Comparison of ENCODE assay signal across 1 cellular context in the genomic region with DNA sequence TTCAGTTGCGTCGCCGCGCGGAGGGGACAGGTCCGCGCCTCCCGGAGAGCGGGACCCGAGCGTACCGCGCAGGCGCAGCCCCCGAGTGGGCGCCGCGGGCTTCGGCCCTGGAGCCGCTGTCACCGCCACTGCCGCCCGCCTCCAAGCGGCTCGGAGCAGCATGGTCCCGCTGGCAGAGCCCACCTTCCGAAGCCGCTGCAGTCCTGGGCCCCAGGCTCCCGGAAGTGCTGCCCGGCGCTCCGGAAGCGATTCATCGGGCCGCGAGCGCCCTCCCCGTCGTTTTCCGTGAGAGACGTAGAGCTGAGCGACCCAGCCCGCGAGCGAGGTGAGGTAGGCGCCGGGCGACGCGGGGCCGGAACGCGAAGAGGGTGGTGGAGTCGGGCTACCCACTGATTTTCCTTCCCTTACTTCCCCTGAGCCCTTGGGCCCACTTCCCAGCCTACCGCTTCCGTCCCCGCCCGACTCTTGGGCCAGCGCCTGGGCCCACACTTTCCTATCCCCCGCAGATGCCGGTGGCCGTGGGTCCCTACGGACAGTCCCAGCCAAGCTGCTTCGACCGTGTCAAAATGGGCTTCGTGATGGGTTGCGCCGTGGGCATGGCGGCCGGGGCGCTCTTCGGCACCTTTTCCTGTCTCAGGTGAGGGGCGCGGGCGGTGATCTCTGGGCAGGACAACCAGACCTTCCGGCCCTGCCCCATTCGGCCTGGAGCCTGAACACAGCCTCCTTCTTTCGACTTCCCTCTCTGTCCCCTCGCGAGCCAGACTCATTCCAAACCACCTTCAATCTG.
TF ChIP-seq lines count a peak whose summit lies in the region.

A gene (minus strand): TSS at position 226 of the 787 bp plus-strand sequence. CDS start 64 bp downstream, at position 162.
A gene (plus strand): TSS at position 279 of the 787 bp plus-strand sequence. CDS start 228 bp downstream, at position 507.

TF ChIP-seq in HEK293, 187 proteins besides CTCF, POLR2A, EP300 and RAD21 (continued from another document and continues in another):
- TF ChIP-seq, protein P1, sequence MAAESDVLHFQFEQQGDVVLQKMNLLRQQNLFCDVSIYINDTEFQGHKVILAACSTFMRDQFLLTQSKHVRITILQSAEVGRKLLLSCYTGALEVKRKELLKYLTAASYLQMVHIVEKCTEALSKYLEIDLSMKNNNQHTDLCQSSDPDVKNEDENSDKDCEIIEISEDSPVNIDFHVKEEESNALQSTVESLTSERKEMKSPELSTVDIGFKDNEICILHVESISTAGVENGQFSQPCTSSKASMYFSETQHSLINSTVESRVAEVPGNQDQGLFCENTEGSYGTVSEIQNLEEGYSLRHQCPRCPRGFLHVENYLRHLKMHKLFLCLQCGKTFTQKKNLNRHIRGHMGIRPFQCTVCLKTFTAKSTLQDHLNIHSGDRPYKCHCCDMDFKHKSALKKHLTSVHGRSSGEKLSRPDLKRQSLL (tag by site-specific recombination; IDR thresholded peaks at IDR 0.05), result peak; percentile 64; the same call in 1 of the 2 replicates
- peak; percentile 63; the same call in 1 of the 2 replicates for TF ChIP-seq HOXD13 (CRISPR knock-in tag; IDR thresholded peaks at IDR 0.05; ENCODE audit: borderline replicate concordance)
- no peak for TF ChIP-seq ZNF121 (tag by site-specific recombination; IDR thresholded peaks at IDR 0.05)
- TF ChIP-seq, protein P2, sequence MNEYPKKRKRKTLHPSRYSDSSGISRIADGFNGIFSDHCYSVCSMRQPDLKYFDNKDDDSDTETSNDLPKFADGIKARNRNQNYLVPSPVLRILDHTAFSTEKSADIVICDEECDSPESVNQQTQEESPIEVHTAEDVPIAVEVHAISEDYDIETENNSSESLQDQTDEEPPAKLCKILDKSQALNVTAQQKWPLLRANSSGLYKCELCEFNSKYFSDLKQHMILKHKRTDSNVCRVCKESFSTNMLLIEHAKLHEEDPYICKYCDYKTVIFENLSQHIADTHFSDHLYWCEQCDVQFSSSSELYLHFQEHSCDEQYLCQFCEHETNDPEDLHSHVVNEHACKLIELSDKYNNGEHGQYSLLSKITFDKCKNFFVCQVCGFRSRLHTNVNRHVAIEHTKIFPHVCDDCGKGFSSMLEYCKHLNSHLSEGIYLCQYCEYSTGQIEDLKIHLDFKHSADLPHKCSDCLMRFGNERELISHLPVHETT (tag by site-specific recombination; IDR thresholded peaks at IDR 0.05), result peak; percentile 80; the same call in 1 of the 2 replicates
- no peak for TF ChIP-seq ZNF529 (tag by site-specific recombination; IDR thresholded peaks at IDR 0.05; ENCODE audit: insufficient replicate concordance)
- TF ChIP-seq, protein P3, sequence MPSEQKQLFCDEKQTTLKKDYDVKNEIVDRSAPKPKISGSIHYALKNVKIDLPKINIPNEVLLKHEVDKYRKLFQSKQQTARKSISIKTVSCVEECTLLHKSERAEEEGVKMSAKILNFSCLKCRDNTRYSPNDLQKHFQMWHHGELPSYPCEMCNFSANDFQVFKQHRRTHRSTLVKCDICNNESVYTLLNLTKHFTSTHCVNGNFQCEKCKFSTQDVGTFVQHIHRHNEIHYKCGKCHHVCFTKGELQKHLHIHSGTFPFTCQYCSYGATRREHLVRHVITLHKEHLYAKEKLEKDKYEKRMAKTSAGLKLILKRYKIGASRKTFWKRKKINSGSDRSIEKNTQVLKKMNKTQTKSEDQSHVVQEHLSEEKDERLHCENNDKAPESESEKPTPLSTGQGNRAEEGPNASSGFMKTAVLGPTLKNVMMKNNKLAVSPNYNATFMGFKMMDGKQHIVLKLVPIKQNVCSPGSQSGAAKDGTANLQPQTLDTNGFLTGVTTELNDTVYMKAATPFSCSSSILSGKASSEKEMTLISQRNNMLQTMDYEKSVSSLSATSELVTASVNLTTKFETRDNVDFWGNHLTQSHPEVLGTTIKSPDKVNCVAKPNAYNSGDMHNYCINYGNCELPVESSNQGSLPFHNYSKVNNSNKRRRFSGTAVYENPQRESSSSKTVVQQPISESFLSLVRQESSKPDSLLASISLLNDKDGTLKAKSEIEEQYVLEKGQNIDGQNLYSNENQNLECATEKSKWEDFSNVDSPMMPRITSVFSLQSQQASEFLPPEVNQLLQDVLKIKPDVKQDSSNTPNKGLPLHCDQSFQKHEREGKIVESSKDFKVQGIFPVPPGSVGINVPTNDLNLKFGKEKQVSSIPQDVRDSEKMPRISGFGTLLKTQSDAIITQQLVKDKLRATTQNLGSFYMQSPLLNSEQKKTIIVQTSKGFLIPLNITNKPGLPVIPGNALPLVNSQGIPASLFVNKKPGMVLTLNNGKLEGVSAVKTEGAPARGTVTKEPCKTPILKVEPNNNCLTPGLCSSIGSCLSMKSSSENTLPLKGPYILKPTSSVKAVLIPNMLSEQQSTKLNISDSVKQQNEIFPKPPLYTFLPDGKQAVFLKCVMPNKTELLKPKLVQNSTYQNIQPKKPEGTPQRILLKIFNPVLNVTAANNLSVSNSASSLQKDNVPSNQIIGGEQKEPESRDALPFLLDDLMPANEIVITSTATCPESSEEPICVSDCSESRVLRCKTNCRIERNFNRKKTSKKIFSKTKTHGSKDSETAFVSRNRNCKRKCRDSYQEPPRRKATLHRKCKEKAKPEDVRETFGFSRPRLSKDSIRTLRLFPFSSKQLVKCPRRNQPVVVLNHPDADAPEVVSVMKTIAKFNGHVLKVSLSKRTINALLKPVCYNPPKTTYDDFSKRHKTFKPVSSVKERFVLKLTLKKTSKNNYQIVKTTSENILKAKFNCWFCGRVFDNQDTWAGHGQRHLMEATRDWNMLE (tag by site-specific recombination; conservative IDR thresholded peaks at IDR 0.05; ENCODE audit: low read depth), result peak; percentile 98
- peak; percentile 51 for TF ChIP-seq WT1 (tag by site-specific recombination; IDR thresholded peaks at IDR 0.05)
- peak; percentile 62; the same call in 1 of the 2 replicates for TF ChIP-seq ZNF394 (tag by site-specific recombination; IDR thresholded peaks at IDR 0.05; ENCODE audit: borderline replicate concordance)
- no peak for TF ChIP-seq ZNF792 (tag by site-specific recombination; IDR thresholded peaks at IDR 0.05)
- TF ChIP-seq ZNF311 (tag by site-specific recombination; IDR thresholded peaks at IDR 0.05; ENCODE audit: borderline replicate concordance), result no peak
- no peak for TF ChIP-seq ZNF776 (tag by site-specific recombination; IDR thresholded peaks at IDR 0.05; ENCODE audit: borderline replicate concordance)
- no peak for TF ChIP-seq SCRT1 (tag by site-specific recombination; IDR thresholded peaks at IDR 0.05; ENCODE audit: borderline replicate concordance)
- TF ChIP-seq ZNF239 (tag by site-specific recombination; IDR thresholded peaks at IDR 0.05), result peak; percentile 71
- peak; percentile 90 for TF ChIP-seq ZNF76 (tag by site-specific recombination; IDR thresholded peaks at IDR 0.05; ENCODE audit: borderline replicate concordance, low read depth)
- TF ChIP-seq, protein P4, sequence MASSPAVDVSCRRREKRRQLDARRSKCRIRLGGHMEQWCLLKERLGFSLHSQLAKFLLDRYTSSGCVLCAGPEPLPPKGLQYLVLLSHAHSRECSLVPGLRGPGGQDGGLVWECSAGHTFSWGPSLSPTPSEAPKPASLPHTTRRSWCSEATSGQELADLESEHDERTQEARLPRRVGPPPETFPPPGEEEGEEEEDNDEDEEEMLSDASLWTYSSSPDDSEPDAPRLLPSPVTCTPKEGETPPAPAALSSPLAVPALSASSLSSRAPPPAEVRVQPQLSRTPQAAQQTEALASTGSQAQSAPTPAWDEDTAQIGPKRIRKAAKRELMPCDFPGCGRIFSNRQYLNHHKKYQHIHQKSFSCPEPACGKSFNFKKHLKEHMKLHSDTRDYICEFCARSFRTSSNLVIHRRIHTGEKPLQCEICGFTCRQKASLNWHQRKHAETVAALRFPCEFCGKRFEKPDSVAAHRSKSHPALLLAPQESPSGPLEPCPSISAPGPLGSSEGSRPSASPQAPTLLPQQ (tag by site-specific recombination; IDR thresholded peaks at IDR 0.05), result peak; percentile 98
- TF ChIP-seq ZBTB8A (tag by site-specific recombination; IDR thresholded peaks at IDR 0.05), result peak; percentile 87
- TF ChIP-seq HOXA7 (CRISPR knock-in tag; IDR thresholded peaks at IDR 0.05; ENCODE audit: borderline replicate concordance), result no peak
- TF ChIP-seq, protein P5, sequence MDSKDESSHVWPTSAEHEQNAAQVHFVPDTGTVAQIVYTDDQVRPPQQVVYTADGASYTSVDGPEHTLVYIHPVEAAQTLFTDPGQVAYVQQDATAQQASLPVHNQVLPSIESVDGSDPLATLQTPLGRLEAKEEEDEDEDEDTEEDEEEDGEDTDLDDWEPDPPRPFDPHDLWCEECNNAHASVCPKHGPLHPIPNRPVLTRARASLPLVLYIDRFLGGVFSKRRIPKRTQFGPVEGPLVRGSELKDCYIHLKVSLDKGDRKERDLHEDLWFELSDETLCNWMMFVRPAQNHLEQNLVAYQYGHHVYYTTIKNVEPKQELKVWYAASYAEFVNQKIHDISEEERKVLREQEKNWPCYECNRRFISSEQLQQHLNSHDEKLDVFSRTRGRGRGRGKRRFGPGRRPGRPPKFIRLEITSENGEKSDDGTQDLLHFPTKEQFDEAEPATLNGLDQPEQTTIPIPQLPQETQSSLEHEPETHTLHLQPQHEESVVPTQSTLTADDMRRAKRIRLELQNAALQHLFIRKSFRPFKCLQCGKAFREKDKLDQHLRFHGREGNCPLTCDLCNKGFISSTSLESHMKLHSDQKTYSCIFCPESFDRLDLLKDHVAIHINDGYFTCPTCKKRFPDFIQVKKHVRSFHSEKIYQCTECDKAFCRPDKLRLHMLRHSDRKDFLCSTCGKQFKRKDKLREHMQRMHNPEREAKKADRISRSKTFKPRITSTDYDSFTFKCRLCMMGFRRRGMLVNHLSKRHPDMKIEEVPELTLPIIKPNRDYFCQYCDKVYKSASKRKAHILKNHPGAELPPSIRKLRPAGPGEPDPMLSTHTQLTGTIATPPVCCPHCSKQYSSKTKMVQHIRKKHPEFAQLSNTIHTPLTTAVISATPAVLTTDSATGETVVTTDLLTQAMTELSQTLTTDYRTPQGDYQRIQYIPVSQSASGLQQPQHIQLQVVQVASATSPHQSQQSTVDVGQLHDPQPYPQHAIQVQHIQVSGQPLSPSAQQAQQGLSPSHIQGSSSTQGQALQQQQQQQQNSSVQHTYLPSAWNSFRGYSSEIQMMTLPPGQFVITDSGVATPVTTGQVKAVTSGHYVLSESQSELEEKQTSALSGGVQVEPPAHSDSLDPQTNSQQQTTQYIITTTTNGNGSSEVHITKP (tag by site-specific recombination; IDR thresholded peaks at IDR 0.05), result peak; percentile 84
- TF ChIP-seq ZNF19 (tag by site-specific recombination; IDR thresholded peaks at IDR 0.05; ENCODE audit: low read depth), result no peak
- TF ChIP-seq, protein P6, sequence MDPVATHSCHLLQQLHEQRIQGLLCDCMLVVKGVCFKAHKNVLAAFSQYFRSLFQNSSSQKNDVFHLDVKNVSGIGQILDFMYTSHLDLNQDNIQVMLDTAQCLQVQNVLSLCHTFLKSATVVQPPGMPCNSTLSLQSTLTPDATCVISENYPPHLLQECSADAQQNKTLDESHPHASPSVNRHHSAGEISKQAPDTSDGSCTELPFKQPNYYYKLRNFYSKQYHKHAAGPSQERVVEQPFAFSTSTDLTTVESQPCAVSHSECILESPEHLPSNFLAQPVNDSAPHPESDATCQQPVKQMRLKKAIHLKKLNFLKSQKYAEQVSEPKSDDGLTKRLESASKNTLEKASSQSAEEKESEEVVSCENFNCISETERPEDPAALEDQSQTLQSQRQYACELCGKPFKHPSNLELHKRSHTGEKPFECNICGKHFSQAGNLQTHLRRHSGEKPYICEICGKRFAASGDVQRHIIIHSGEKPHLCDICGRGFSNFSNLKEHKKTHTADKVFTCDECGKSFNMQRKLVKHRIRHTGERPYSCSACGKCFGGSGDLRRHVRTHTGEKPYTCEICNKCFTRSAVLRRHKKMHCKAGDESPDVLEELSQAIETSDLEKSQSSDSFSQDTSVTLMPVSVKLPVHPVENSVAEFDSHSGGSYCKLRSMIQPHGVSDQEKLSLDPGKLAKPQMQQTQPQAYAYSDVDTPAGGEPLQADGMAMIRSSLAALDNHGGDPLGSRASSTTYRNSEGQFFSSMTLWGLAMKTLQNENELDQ (tag by site-specific recombination; IDR thresholded peaks at IDR 0.05; ENCODE audit: low read depth), result no peak
- no peak for TF ChIP-seq SETDB1 (IDR thresholded peaks at IDR 0.05; ENCODE audit: insufficient read length, low read length)
- TF ChIP-seq ZNF624 (tag by site-specific recombination; IDR thresholded peaks at IDR 0.05), result no peak
- TF ChIP-seq ZNF214 (tag by site-specific recombination; IDR thresholded peaks at IDR 0.05; ENCODE audit: borderline replicate concordance), result no peak
- no peak for TF ChIP-seq ZNF112 (tag by site-specific recombination; IDR thresholded peaks at IDR 0.05)
- no peak for TF ChIP-seq ZNF777 (tag by site-specific recombination; IDR thresholded peaks at IDR 0.05; ENCODE audit: borderline replicate concordance)
- no peak for TF ChIP-seq ZNF274 (IDR thresholded peaks at IDR 0.05; ENCODE audit: low read length)
- no peak for TF ChIP-seq ZNF274 (tag by site-specific recombination; IDR thresholded peaks at IDR 0.05; ENCODE audit: borderline replicate concordance)
- TF ChIP-seq ZBTB48 (tag by site-specific recombination; IDR thresholded peaks at IDR 0.05), result peak; percentile 94
- peak; percentile 71 for TF ChIP-seq ZBTB20 (tag by site-specific recombination; IDR thresholded peaks at IDR 0.05)
- TF ChIP-seq ZNF571 (tag by site-specific recombination; IDR thresholded peaks at IDR 0.05), result no peak
- TF ChIP-seq ZNF423 (tag by site-specific recombination; IDR thresholded peaks at IDR 0.05), result no peak
- TF ChIP-seq GFI1B (tag by site-specific recombination; IDR thresholded peaks at IDR 0.05), result 0 out of 2 replicates have a peak, but pooled peaks have one; percentile 8
- TF ChIP-seq, protein P7, sequence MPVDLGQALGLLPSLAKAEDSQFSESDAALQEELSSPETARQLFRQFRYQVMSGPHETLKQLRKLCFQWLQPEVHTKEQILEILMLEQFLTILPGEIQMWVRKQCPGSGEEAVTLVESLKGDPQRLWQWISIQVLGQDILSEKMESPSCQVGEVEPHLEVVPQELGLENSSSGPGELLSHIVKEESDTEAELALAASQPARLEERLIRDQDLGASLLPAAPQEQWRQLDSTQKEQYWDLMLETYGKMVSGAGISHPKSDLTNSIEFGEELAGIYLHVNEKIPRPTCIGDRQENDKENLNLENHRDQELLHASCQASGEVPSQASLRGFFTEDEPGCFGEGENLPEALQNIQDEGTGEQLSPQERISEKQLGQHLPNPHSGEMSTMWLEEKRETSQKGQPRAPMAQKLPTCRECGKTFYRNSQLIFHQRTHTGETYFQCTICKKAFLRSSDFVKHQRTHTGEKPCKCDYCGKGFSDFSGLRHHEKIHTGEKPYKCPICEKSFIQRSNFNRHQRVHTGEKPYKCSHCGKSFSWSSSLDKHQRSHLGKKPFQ (tag by site-specific recombination; IDR thresholded peaks at IDR 0.05), result no peak
- TF ChIP-seq, protein P8, sequence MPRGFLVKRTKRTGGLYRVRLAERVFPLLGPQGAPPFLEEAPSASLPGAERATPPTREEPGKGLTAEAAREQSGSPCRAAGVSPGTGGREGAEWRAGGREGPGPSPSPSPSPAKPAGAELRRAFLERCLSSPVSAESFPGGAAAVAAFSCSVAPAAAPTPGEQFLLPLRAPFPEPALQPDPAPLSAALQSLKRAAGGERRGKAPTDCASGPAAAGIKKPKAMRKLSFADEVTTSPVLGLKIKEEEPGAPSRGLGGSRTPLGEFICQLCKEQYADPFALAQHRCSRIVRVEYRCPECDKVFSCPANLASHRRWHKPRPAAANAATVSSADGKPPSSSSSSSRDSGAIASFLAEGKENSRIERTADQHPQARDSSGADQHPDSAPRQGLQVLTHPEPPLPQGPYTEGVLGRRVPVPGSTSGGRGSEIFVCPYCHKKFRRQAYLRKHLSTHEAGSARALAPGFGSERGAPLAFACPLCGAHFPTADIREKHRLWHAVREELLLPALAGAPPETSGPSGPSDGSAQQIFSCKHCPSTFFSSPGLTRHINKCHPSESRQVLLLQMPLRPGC (tag by site-specific recombination; IDR thresholded peaks at IDR 0.05), result no peak
